In the genomic region with DNA sequence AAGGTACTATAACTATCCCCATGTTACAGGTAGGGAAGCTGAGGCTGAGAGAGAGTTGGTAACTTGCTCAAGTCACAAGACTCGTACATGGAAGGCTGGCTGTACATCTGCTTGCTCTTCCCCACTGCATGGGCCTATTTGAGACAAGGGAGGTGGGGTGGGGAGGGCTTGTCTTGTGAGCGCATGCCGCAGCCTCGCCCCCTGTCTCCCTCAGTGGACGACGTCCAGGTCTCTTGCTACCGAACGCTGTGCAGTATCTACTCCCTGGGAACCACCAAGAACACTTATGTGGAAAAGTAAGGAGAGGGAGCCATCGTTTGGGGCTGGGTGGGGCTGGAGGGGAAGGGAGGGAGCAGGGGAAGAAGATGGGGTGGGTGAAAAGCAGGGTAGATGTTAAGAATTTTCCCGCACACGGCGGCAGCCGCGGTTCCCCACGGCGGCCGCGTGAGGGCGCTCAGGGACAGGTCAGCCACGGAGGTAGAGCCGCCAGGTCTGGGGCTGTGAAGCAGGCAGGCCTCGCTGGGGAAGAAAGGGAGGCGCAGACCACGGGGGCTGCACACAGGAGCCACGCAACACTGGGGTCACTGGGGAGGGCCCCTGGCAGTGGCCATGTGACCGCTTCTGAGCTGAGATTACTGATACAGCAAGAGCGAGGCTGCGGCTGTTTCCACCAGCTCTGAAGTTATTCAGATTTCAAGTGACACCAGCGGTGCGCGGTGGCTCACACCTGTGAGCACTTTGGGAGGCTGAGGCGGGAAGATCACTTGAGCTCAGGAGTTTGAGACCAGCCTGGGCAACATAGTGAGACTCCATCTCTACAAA, we compare ENCODE assay signal across 8 cellular contexts.
A peak's percentile ranks its signal among the peaks of the same experiment; 100 is the strongest.
DNase-seq lines count a peak whose midpoint lies in the region; ATAC-seq and TF ChIP-seq lines count a peak whose summit lies in the region.

No MANE protein-coding gene starts in this region.

- H3K27ac Mint-ChIP-seq in activated naive CD8-positive, alpha-beta T cell treated with anti-CD3 and anti-CD28 coated beads for 36 hours = no peak overlapping the region

- H3K9ac ChIP-seq in SU-DHL-6 (ENCODE audit: low read length) = no peak overlapping the region

- H3K36me3 ChIP-seq in SU-DHL-6 (ENCODE audit: low read length) = no peaks in the 10 kb centered on the region
- no peaks in the 10 kb centered on the region for H3K36me3 ChIP-seq in cardiac muscle cell

- no peaks in the 10 kb centered on the region for H4K20me1 ChIP-seq in SU-DHL-6 (ENCODE audit: low read depth, low read length)

- no peak overlapping the region for H3K4me3 Mint-ChIP-seq in activated naive CD8-positive, alpha-beta T cell treated with anti-CD3 and anti-CD28 coated beads for 36 hours

- no peaks in the 10 kb centered on the region for H3K4me1 ChIP-seq in cardiac muscle cell (ENCODE audit: low read depth)

- peaks cover 22% of the 10 kb centered on the region for H3K27me3 Mint-ChIP-seq in activated naive CD8-positive, alpha-beta T cell treated with anti-CD3 and anti-CD28 coated beads for 36 hours

- H3K27ac ChIP-seq in SU-DHL-6 (ENCODE audit: low read depth, low read length) (no peak overlapping the region), cardiac muscle cell (no peak overlapping the region)

- TF ChIP-seq CTCF in GM10248 (IDR thresholded peaks at IDR 0.05; ENCODE audit: control extremely low read depth, extremely low read depth, low read depth, missing control alignments) (peak; percentile 91), SU-DHL-6 (IDR thresholded peaks at IDR 0.05; ENCODE audit: insufficient read depth, low read length, poor library complexity, severe bottlenecking) (peak; percentile 78), cardiac muscle cell (IDR thresholded peaks at IDR 0.05; ENCODE audit: low read depth, low read length) (peak; percentile 91)

- no peaks in the 10 kb centered on the region for H3K9me3 Mint-ChIP-seq in activated naive CD8-positive, alpha-beta T cell treated with anti-CD3 and anti-CD28 coated beads for 36 hours

- CTCF ChIA-PET in GM10248 (lab: Yijun Ruan, JAX) = interaction anchor here (0.6 to 5.0 kb wide), 20 partner anchors 8 to 437 kb away, joined by 3 to 41 read pairs (median 4); partner anchors contain the start of genes EIF3K, FAM98C, MRPS12 and SARS2

- no peak for ATAC-seq in HG03135 (IDR thresholded peaks at IDR 0.05; ENCODE audit: unreplicated experiment)
- no peak for ATAC-seq in HG02759 (IDR thresholded peaks at IDR 0.05; ENCODE audit: unreplicated experiment)

- no peaks in the 10 kb centered on the region for H3K9me2 ChIP-seq in SU-DHL-6 (replicated peaks; ENCODE audit: insufficient read depth, low read length)

- H3K27me3 ChIP-seq in SU-DHL-6 (ENCODE audit: low read length) = no peaks in the 10 kb centered on the region
- no peaks in the 10 kb centered on the region for H3K27me3 ChIP-seq in cardiac muscle cell

- peak overlapping the region; percentile 34 for H2AFZ ChIP-seq in SU-DHL-6 (ENCODE audit: low read depth, low read length, severe bottlenecking)

- no peaks in the 10 kb centered on the region for H3F3A ChIP-seq in SU-DHL-6 (ENCODE audit: insufficient read depth)

- H3K4me1 Mint-ChIP-seq in activated naive CD8-positive, alpha-beta T cell treated with anti-CD3 and anti-CD28 coated beads for 36 hours = peaks cover 13% of the 10 kb centered on the region

- DNase-seq in GM10248 (ENCODE audit: extremely low spot score) = peak; percentile 90
- peak; percentile 33 to 55 for DNase-seq in Kasumi-1 (lab: John Stamatoyannopoulos, UW)
- DNase-seq in activated naive CD8-positive, alpha-beta T cell treated with anti-CD3 and anti-CD28 coated beads for 36 hours = peak; percentile 78
- peak; percentile 65 to 69 for DNase-seq in cardiac muscle cell (ENCODE audit: low read depth in 1 of 2, low spot score in 1 of 2)
- peak; percentile 92 for DNase-seq in retina

- no peaks in the 10 kb centered on the region for H3K79me2 ChIP-seq in SU-DHL-6 (ENCODE audit: insufficient read depth, low read length)

- no peaks in the 10 kb centered on the region for H3K36me3 Mint-ChIP-seq in activated naive CD8-positive, alpha-beta T cell treated with anti-CD3 and anti-CD28 coated beads for 36 hours

- POLR2A ChIA-PET in GM10248 (lab: Yijun Ruan, JAX) = no interaction called here

- H3K9me3 ChIP-seq in SU-DHL-6 (ENCODE audit: insufficient read depth, low read length) = no peaks in the 10 kb centered on the region
- no peaks in the 10 kb centered on the region for H3K9me3 ChIP-seq in cardiac muscle cell (ENCODE audit: low read depth)

- H3K4me2 ChIP-seq in SU-DHL-6 (ENCODE audit: low read depth, low read length, poor library complexity, severe bottlenecking) = no peak overlapping the region

- no peak overlapping the region for H3K4me3 ChIP-seq in SU-DHL-6 (ENCODE audit: insufficient read depth, low read length, poor library complexity, severe bottlenecking)
- H3K4me3 ChIP-seq in cardiac muscle cell = no peak overlapping the region
